In the genomic region with DNA sequence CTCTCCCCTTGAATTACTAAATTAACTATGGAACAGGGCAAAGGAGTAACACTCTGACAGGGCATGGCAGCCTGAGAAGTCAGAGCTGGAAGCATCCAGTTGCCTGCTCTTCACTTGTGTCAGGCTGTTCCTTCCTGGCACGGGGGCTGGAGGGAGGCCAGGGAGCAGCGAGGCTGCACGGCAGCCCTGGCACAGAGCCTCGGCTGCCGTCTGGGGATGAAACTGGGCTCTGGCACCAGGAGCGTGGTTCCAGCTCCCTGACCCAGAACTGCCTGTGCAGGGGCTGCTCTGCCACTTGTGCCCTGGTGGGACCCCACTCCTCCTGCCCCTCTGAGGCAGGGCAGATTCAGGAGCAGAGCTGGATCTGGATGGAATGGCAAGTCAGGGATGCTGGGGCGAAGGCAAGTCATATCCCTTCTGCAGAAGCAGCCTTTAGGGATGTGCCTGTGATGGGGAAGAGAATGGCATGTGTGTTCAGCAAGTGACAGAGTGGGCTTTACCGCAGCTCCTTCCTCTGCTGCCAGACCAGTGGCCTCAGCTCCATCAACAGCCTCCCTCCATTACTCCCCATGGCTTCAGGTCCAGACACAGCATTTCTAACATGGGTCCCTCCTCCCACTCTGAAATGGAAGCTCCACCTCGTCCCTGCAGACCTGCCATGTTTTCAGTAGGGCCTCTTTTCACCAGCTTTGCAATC, we compare ENCODE assay signal across 9 cellular contexts. TPM values are rescaled to one million over a fixed set of nuclear protein-coding genes. Genes with fewer than 3 reads are reported as not detected.
DNase-seq lines count a peak whose midpoint lies in the region; ATAC-seq and TF ChIP-seq lines count a peak whose summit lies in the region.
"Had no signal": no experiment of that assay in that cellular context is flagged by ENCODE, and none has a peak within 500 bp of the region (broad histone marks: within the 10 kb centered on the region; RNA-seq: fewer than 3 reads in every experiment).

No MANE protein-coding gene starts in this region.

- no peak overlapping the region for H3K4me3 Mint-ChIP-seq in GM23338
- no peak overlapping the region for H3K4me3 Mint-ChIP-seq in natural killer cell treated with Interleukin-12 subunit alpha and Interleukin-12 subunit beta and Interleukin-15 and Interleukin-18, amount 100 ng/mL, for 72 hours

- H3K4me3 ChIP-seq in GM23338 (no peak overlapping the region), heart right ventricle (no peak overlapping the region), gastrocnemius medialis (peak overlapping the region in 1 of 4 donors; percentile 30)

- no peaks in the 10 kb centered on the region for H3K36me3 Mint-ChIP-seq in GM23338 (ENCODE audit: low read depth)
- no peaks in the 10 kb centered on the region for H3K36me3 Mint-ChIP-seq in natural killer cell treated with Interleukin-12 subunit alpha and Interleukin-12 subunit beta and Interleukin-15 and Interleukin-18, amount 100 ng/mL, for 72 hours

- peak; percentile 26; the same call in 1 of the 3 replicates for ATAC-seq in GM23338
- peak; percentile 75 to 95 (median 90) for ATAC-seq in heart right ventricle
- peak; percentile 60 to 70 for ATAC-seq in gastrocnemius medialis
- no peak for ATAC-seq in natural killer cell treated with Interleukin-12 subunit alpha and Interleukin-12 subunit beta and Interleukin-15 and Interleukin-18, amount 100 ng/mL, for 72 hours
- no peak for ATAC-seq in GM18873 (IDR thresholded peaks at IDR 0.05; ENCODE audit: low FRiP score, unreplicated experiment)

- no peaks in the 10 kb centered on the region for H3K27me3 Mint-ChIP-seq in GM23338 (ENCODE audit: insufficient read depth, low read depth, poor library complexity)
- H3K27me3 Mint-ChIP-seq in natural killer cell treated with Interleukin-12 subunit alpha and Interleukin-12 subunit beta and Interleukin-15 and Interleukin-18, amount 100 ng/mL, for 72 hours: peaks cover 10 to 13% of the 10 kb centered on the region in 2 donors

- H3K4me1 Mint-ChIP-seq in GM23338: no peaks in the 10 kb centered on the region; the same call in 2 of the 3 replicates
- H3K4me1 Mint-ChIP-seq in natural killer cell treated with Interleukin-12 subunit alpha and Interleukin-12 subunit beta and Interleukin-15 and Interleukin-18, amount 100 ng/mL, for 72 hours (ENCODE audit: low read depth in 2 of 2): no peaks in the 10 kb centered on the region

- no peak for TF ChIP-seq CTCF in GM23338 (conservative IDR thresholded peaks at IDR 0.05; ENCODE audit: low read depth in 2 of 2)
- no peak for TF ChIP-seq CTCF in heart right ventricle (IDR thresholded peaks at IDR 0.05)
- TF ChIP-seq CTCF in gastrocnemius medialis (IDR thresholded peaks at IDR 0.05 in 4 of 5, conservative IDR thresholded peaks at IDR 0.05 in 1 of 5): no peak

- no peaks in the 10 kb centered on the region for H4K20me1 ChIP-seq in GM23338 (replicated peaks; ENCODE audit: insufficient read depth)

- H3K36me3 ChIP-seq in GM23338 (ENCODE audit: insufficient read depth): no peaks in the 10 kb centered on the region
- no peaks in the 10 kb centered on the region for H3K36me3 ChIP-seq in heart right ventricle
- no peaks in the 10 kb centered on the region for H3K36me3 ChIP-seq in gastrocnemius medialis

- WGBS in heart right ventricle, 2 donors: 24 to 25% methylated on average over 9 of the region's 9 CpGs

- no peak for TF ChIP-seq POLR2A in gastrocnemius medialis (IDR thresholded peaks at IDR 0.05)

- no peaks in the 10 kb centered on the region for H3K79me2 ChIP-seq in GM23338 (replicated peaks; ENCODE audit: insufficient read depth)

- H3K27ac Mint-ChIP-seq in GM23338: no peak overlapping the region
- no peak overlapping the region for H3K27ac Mint-ChIP-seq in natural killer cell treated with Interleukin-12 subunit alpha and Interleukin-12 subunit beta and Interleukin-15 and Interleukin-18, amount 100 ng/mL, for 72 hours

- H3K27me3 ChIP-seq in GM23338 (ENCODE audit: insufficient read depth): no peaks in the 10 kb centered on the region
- H3K27me3 ChIP-seq in heart right ventricle: peaks cover 0 to 9% (median 0%) of the 10 kb centered on the region in 7 donors
- no peaks in the 10 kb centered on the region for H3K27me3 ChIP-seq in gastrocnemius medialis

- H3K9me3 ChIP-seq in heart right ventricle (no peaks in the 10 kb centered on the region), gastrocnemius medialis (no peaks in the 10 kb centered on the region)

- no peak overlapping the region for H3K4me2 ChIP-seq in GM23338

- intact Hi-C loops in heart right ventricle (cut with DNase I): no loop called here
- intact Hi-C loops in gastrocnemius medialis (cut with DNase I; ENCODE audit: low total_unique reads): no loop called here

- DNase-seq in GM23338 (ENCODE audit: low spot score) (no peak), T1000 (lab: John Stamatoyannopoulos, UW) (peak; percentile 8), heart right ventricle (peak; percentile 64 to 77), gastrocnemius medialis (peak; percentile 16 to 47), NAMALWA (ENCODE audit: low spot score) (no peak), HuH-7 (ENCODE audit: low spot score) (no peak)
- no peak for DNase-seq in natural killer cell treated with Interleukin-12 subunit alpha and Interleukin-12 subunit beta and Interleukin-15 and Interleukin-18, amount 100 ng/mL, for 72 hours (ENCODE audit: low spot score)
- DNase-seq: glutamatergic neuron had no signal

- peaks cover 4% of the 10 kb centered on the region; the same call in 1 of the 2 replicates for H3K9me2 ChIP-seq in GM23338 (ENCODE audit: insufficient read depth)

- no peaks in the 10 kb centered on the region for H3K9me3 Mint-ChIP-seq in GM23338
- no peaks in the 10 kb centered on the region for H3K9me3 Mint-ChIP-seq in natural killer cell treated with Interleukin-12 subunit alpha and Interleukin-12 subunit beta and Interleukin-15 and Interleukin-18, amount 100 ng/mL, for 72 hours

- H2AFZ ChIP-seq in GM23338: no peak overlapping the region

- H3K27ac ChIP-seq in GM23338 (ENCODE audit: low read depth) (no peak overlapping the region), heart right ventricle (peak overlapping the region in 8 of 10 donors; percentile 22 to 80 (median 68)), gastrocnemius medialis (peak overlapping the region in 3 of 4 donors; percentile 16 to 70 (median 53))

- in situ Hi-C loops in gastrocnemius medialis (cut with MboI; ENCODE audit: low sequenced_read_pairs in 4 of 4): no loop called here

- H3K4me1 ChIP-seq in GM23338 (ENCODE audit: insufficient read depth): no peaks in the 10 kb centered on the region
- H3K4me1 ChIP-seq in heart right ventricle: peaks cover 0 to 31% (median 23%) of the 10 kb centered on the region in 9 donors
- peaks cover 16 to 22% of the 10 kb centered on the region in 2 donors for H3K4me1 ChIP-seq in gastrocnemius medialis

- H3F3A ChIP-seq in GM23338 (replicated peaks; ENCODE audit: low read depth): no peaks in the 10 kb centered on the region

TF ChIP-seq in GM23338, 12 proteins besides CTCF, POLR2A, EP300 and RAD21 (continues in another document):
- TF ChIP-seq EZH2phosphoT487 (IDR thresholded peaks at IDR 0.05; ENCODE audit: unreplicated experiment) (no peak), JUNB (IDR thresholded peaks at IDR 0.05; ENCODE audit: unreplicated experiment) (no peak), POLR2AphosphoS5 (IDR thresholded peaks at IDR 0.05; ENCODE audit: low read depth) (no peak)

RNA-seq across cellular contexts. Expression of a gene that starts 42.1 kb away (rescaled TPM):
- total RNA-seq in GM23338 (2014; rRNA removed; shearing (Covaris generic)): 0.45 and 0.54 TPM in 2 replicates
- polyA plus RNA-seq in GM23338 (2016; fragmentation: Nextera tagmentation; extraction: Ambion mirVana) (0.91 and 1.7 TPM in 2 replicates), heart right ventricle (1 to 10 TPM; 1.1 to 1.2 TPM)
- total RNA-seq in heart right ventricle (1 to 10 TPM in 7 of 10 donors, under 1 TPM in 3; 0.27 to 5.6 (median 2.0) TPM), gastrocnemius medialis (1 to 10 TPM in 1 of 4 donors, under 1 TPM in 2, not detected in 1; 0.16 to 1.3 (median 0.71) TPM)
- total RNA-seq in natural killer cell treated with Interleukin-12 subunit alpha and Interleukin-12 subunit beta and Interleukin-15 and Interleukin-18, amount 100 ng/mL, for 72 hours: not detected

Comparison
In these comparisons a context has a peak if more than half of its experiments do, and no peak if none do; other contexts are left out.
1. ATAC-seq: peak in GM23338 (single experiment), heart right ventricle (8 of 8) and gastrocnemius medialis (2 of 2); none in natural killer cell treated with Interleukin-12 subunit alpha and Interleukin-12 subunit beta and Interleukin-15 and Interleukin-18, amount 100 ng/mL, for 72 hours (0 of 2) and GM18873 (single experiment).
2. DNase-seq: peak in T1000 (single experiment), heart right ventricle (2 of 2) and gastrocnemius medialis (2 of 2); none in GM23338 (single experiment), NAMALWA (single experiment), natural killer cell treated with Interleukin-12 subunit alpha and Interleukin-12 subunit beta and Interleukin-15 and Interleukin-18, amount 100 ng/mL, for 72 hours (single experiment) and HuH-7 (single experiment).